8 cellular contexts compared by ENCODE assay signal in the genomic region with DNA sequence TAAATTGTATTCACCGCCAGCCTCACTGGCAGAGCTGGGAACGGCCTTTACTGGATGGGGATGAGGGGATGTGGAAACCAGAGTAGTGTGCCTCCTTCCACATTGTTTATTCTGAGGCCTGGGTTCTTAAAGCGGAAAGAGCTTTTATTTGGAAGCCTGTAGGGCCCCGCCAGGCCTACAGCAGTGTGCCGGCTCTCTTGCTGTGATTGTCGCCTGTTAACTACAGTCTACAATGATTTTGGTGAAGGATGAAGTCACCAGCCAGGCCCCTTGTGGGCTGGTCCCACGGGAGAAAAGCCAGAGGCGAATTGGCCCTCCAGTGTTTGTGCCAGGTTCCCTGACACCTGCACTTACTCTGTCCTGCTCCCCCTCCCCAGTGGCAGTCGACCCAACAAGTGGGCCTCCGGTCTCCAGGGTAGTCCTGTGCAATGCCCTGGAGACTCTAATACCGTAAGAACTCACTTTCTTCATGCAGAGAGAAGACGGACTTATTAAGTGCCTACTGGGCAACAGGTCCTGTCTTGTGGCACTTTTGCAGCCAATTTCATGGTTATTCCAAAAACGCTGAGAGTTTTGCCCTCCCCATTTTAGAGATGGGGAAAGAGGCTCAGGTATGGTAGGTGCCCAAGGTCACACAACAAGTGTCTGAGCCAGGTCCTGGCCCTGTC.
DNase-seq lines count a peak whose midpoint lies in the region; ATAC-seq lines count a peak whose summit lies in the region.

No MANE protein-coding gene starts in this region.

- H3K4me1 ChIP-seq in adipocyte (ENCODE audit: control insufficient read depth, insufficient read depth, low read length) = peaks cover 17% of the 10 kb centered on the region
- H3K4me1 ChIP-seq in iPS-20b (ENCODE audit: insufficient read depth, low read length) = no peaks in the 10 kb centered on the region

- H3K27me3 ChIP-seq in adipocyte (replicated peaks; ENCODE audit: control insufficient read depth, insufficient read depth, low read length) (no peaks in the 10 kb centered on the region), iPS-20b (ENCODE audit: insufficient read depth, low read length) (peaks cover 51% of the 10 kb centered on the region)

- H3K36me3 Mint-ChIP-seq in stimulated activated effector memory CD8-positive, alpha-beta T cell treated with anti-CD3 and anti-CD28 coated beads, Interleukin-12 subunit alpha, Interleukin-12 subunit beta, amount 100 ng/mL, for 72 hours = peaks cover 14% of the 10 kb centered on the region

- H3K9ac ChIP-seq in adipocyte (ENCODE audit: low read length) (peak overlapping the region; percentile 77), iPS-20b (ENCODE audit: low read depth, low read length) (no peak overlapping the region)

- no peak for ATAC-seq in stimulated activated effector memory CD8-positive, alpha-beta T cell treated with anti-CD3 and anti-CD28 coated beads, Interleukin-12 subunit alpha, Interleukin-12 subunit beta, amount 100 ng/mL, for 72 hours
- ATAC-seq in GM19324 (IDR thresholded peaks at IDR 0.05; ENCODE audit: low FRiP score, unreplicated experiment) (no peak), HG03095 (IDR thresholded peaks at IDR 0.05; ENCODE audit: unreplicated experiment) (no peak)

- no peak overlapping the region for H3K27ac Mint-ChIP-seq in stimulated activated effector memory CD8-positive, alpha-beta T cell treated with anti-CD3 and anti-CD28 coated beads, Interleukin-12 subunit alpha, Interleukin-12 subunit beta, amount 100 ng/mL, for 72 hours

- H3K36me3 ChIP-seq in adipocyte (ENCODE audit: control insufficient read depth, insufficient read depth, low read length, severe bottlenecking) (no peaks in the 10 kb centered on the region), iPS-20b (ENCODE audit: insufficient read depth, low read depth, low read length) (no peaks in the 10 kb centered on the region)

- no peaks in the 10 kb centered on the region for H3K9me3 ChIP-seq in adipocyte (ENCODE audit: control insufficient read depth, low read length)
- H3K9me3 ChIP-seq in iPS-20b (ENCODE audit: insufficient read depth, low read depth, low read length) = no peaks in the 10 kb centered on the region

- H3K4me3 ChIP-seq in adipocyte (ENCODE audit: low read length) = peak overlapping the region; percentile 89
- H3K4me3 ChIP-seq in iPS-20b (ENCODE audit: low read length) = peak overlapping the region; percentile 80

- H3K4me1 Mint-ChIP-seq in stimulated activated effector memory CD8-positive, alpha-beta T cell treated with anti-CD3 and anti-CD28 coated beads, Interleukin-12 subunit alpha, Interleukin-12 subunit beta, amount 100 ng/mL, for 72 hours = peaks cover 55% of the 10 kb centered on the region

- DNase-seq in NCI-H2081 (lab: John Stamatoyannopoulos, UW) (peak; percentile 10 to 34), NCI-H2081 treated with DMSO at 0.1 percent for 48 hours (lab: John Stamatoyannopoulos, UW) (no peak), adipocyte (ENCODE audit: low read depth) (peak; percentile 43), OCI-M2 (lab: John Stamatoyannopoulos, UW; ENCODE audit: unreplicated experiment) (no peak)
- DNase-seq in stimulated activated effector memory CD8-positive, alpha-beta T cell treated with anti-CD3 and anti-CD28 coated beads, Interleukin-12 subunit alpha, Interleukin-12 subunit beta, amount 100 ng/mL, for 72 hours (ENCODE audit: low spot score in 2 of 2) = no peak

- no peak overlapping the region for H3K27ac ChIP-seq in iPS-20b (ENCODE audit: low read length)

- H3K4me3 Mint-ChIP-seq in stimulated activated effector memory CD8-positive, alpha-beta T cell treated with anti-CD3 and anti-CD28 coated beads, Interleukin-12 subunit alpha, Interleukin-12 subunit beta, amount 100 ng/mL, for 72 hours = peak overlapping the region; percentile 73

- no peaks in the 10 kb centered on the region for H3K9me3 Mint-ChIP-seq in stimulated activated effector memory CD8-positive, alpha-beta T cell treated with anti-CD3 and anti-CD28 coated beads, Interleukin-12 subunit alpha, Interleukin-12 subunit beta, amount 100 ng/mL, for 72 hours

Comparison
In these comparisons a context has a peak if more than half of its experiments do, and no peak if none do; other contexts are left out.
1. DNase-seq: peak in NCI-H2081 (2 of 2) and adipocyte (single experiment); none in NCI-H2081 treated with DMSO at 0.1 percent for 48 hours (single experiment), stimulated activated effector memory CD8-positive, alpha-beta T cell treated with anti-CD3 and anti-CD28 coated beads, Interleukin-12 subunit alpha, Interleukin-12 subunit beta, amount 100 ng/mL, for 72 hours (0 of 2) and OCI-M2 (single experiment).